In the genomic region with DNA sequence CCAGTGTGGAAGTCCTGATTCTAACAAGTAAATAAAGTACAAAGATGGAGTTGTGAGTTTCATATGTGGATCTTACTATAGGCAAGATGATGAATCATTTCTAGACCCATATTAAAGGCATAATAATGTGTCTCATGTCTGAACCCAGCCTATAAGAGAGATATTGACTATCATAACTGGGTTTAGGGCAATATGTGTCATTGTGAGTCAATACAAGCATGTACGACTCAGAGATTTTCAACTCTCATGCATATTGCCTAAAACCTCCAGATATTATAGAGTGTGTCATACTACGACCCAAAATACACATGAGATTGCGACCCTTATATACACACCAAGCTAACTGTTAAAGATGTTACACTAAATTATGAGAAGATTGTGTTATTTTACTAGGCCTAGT, we compare ENCODE assay signal across 15 cellular contexts.
DNase-seq lines count a peak whose midpoint lies in the region; ATAC-seq and TF ChIP-seq lines count a peak whose summit lies in the region.
"Had no signal": no experiment of that assay in that cellular context is flagged by ENCODE, and none has a peak within 500 bp of the region (broad histone marks: within the 10 kb centered on the region; RNA-seq: fewer than 3 reads in every experiment).

No MANE protein-coding gene starts in this region.

- 62 to 81% methylated on average over 3 of the region's 3 CpGs for WGBS in thyroid gland, 2 donors

- peak; percentile 51 for ATAC-seq in activated CD4-positive, alpha-beta T cell treated with anti-CD3 and anti-CD28 coated beads for 36 hours
- peak; percentile 25 for ATAC-seq in activated naive CD8-positive, alpha-beta T cell treated with anti-CD3 and anti-CD28 coated beads, Interleukin-2, amount 50 U/mL, for 24 hours
- peak; percentile 31 for ATAC-seq in stimulated activated naive CD8-positive, alpha-beta T cell treated with anti-CD3 and anti-CD28 coated beads, Interleukin-15, Interleukin-2, amounts not matched to agents 100 U/mL and 50 U/mL, for 24 hours

- CTCF ChIA-PET in activated CD4-positive, alpha-beta T cell treated with anti-CD3 and anti-CD28 coated beads for 36 hours (lab: Charles Lee): no interaction called here

- H3K4me3 ChIP-seq in thyroid gland (replicated peaks in 1 of 3): no peak overlapping the region
- H3K4me3 ChIP-seq: HAP-1 had no signal

- no peaks in the 10 kb centered on the region for H3K36me3 Mint-ChIP-seq in activated CD4-positive, alpha-beta T cell treated with anti-CD3 and anti-CD28 coated beads for 36 hours (ENCODE audit: low read depth)
- no peaks in the 10 kb centered on the region for H3K36me3 Mint-ChIP-seq in activated naive CD8-positive, alpha-beta T cell treated with anti-CD3 and anti-CD28 coated beads, Interleukin-2, amount 50 U/mL, for 24 hours (ENCODE audit: low read depth)
- H3K36me3 Mint-ChIP-seq: CD4-positive, alpha-beta memory T cell had no signal

- no peaks in the 10 kb centered on the region for H3K4me1 ChIP-seq in thyroid gland
- H3K4me1 ChIP-seq: HAP-1 had no signal

- H3K4me3 Mint-ChIP-seq in activated CD4-positive, alpha-beta T cell treated with anti-CD3 and anti-CD28 coated beads for 36 hours: no peak overlapping the region
- no peak overlapping the region for H3K4me3 Mint-ChIP-seq in activated naive CD8-positive, alpha-beta T cell treated with anti-CD3 and anti-CD28 coated beads, Interleukin-2, amount 50 U/mL, for 24 hours
- H3K4me3 Mint-ChIP-seq: CD4-positive, alpha-beta memory T cell; HFFc6 had no signal

- no peaks in the 10 kb centered on the region for H3K27me3 Mint-ChIP-seq in activated CD4-positive, alpha-beta T cell treated with anti-CD3 and anti-CD28 coated beads for 36 hours
- no peaks in the 10 kb centered on the region for H3K27me3 Mint-ChIP-seq in activated naive CD8-positive, alpha-beta T cell treated with anti-CD3 and anti-CD28 coated beads, Interleukin-2, amount 50 U/mL, for 24 hours
- H3K27me3 Mint-ChIP-seq: CD4-positive, alpha-beta memory T cell had no signal

- TF ChIP-seq CTCF in thyroid gland (IDR thresholded peaks at IDR 0.05): no peak

- DNase-seq in activated CD4-positive, alpha-beta T cell treated with anti-CD3 and anti-CD28 coated beads for 36 hours: no peak
- no peak for DNase-seq in activated CD4-positive, alpha-beta T cell treated with anti-CD3 and anti-CD28 coated beads, Interleukin-2, amount 50 U/mL, for 1 hour
- DNase-seq in HT1080 (ENCODE audit: low read depth) (peak; percentile 17), thyroid gland (no peak), 8988T (no peak)
- no peak for DNase-seq in activated naive CD8-positive, alpha-beta T cell treated with anti-CD3 and anti-CD28 coated beads, Interleukin-2, amount 50 U/mL, for 24 hours
- DNase-seq in stimulated activated naive CD8-positive, alpha-beta T cell treated with anti-CD3 and anti-CD28 coated beads, Interleukin-15, Interleukin-2, amounts not matched to agents 100 U/mL and 50 U/mL, for 24 hours: no peak
- DNase-seq: C1 segment of cervical spinal cord; Calu3; CD4-positive, alpha-beta memory T cell; COR-L47; DND-41; GOT3; HFFc6 had no signal

- H3K27me3 ChIP-seq in thyroid gland: no peaks in the 10 kb centered on the region

- H3K9me3 Mint-ChIP-seq in activated CD4-positive, alpha-beta T cell treated with anti-CD3 and anti-CD28 coated beads for 36 hours (ENCODE audit: low read depth): no peaks in the 10 kb centered on the region
- no peaks in the 10 kb centered on the region for H3K9me3 Mint-ChIP-seq in activated naive CD8-positive, alpha-beta T cell treated with anti-CD3 and anti-CD28 coated beads, Interleukin-2, amount 50 U/mL, for 24 hours
- H3K9me3 Mint-ChIP-seq: CD4-positive, alpha-beta memory T cell had no signal

- no peaks in the 10 kb centered on the region for H3K36me3 ChIP-seq in thyroid gland
- H3K36me3 ChIP-seq: HAP-1 had no signal

- H3K27ac ChIP-seq in thyroid gland: no peak overlapping the region

- no peak for TF ChIP-seq POLR2A in thyroid gland (IDR thresholded peaks at IDR 0.05)

- POLR2A ChIA-PET in activated CD4-positive, alpha-beta T cell treated with anti-CD3 and anti-CD28 coated beads for 36 hours (lab: Charles Lee): no interaction called here

- intact Hi-C loops in activated CD4-positive, alpha-beta T cell treated with anti-CD3 and anti-CD28 coated beads for 36 hours (cut with DNase I, micrococcal nuclease): no loop called here
- intact Hi-C loops in thyroid gland (cut with DNase I): no loop called here

- no peaks in the 10 kb centered on the region for H3K9me3 ChIP-seq in thyroid gland
- H3K9me3 ChIP-seq: HAP-1 had no signal

- no peak overlapping the region for H3K27ac Mint-ChIP-seq in activated CD4-positive, alpha-beta T cell treated with anti-CD3 and anti-CD28 coated beads for 36 hours
- no peak overlapping the region for H3K27ac Mint-ChIP-seq in activated naive CD8-positive, alpha-beta T cell treated with anti-CD3 and anti-CD28 coated beads, Interleukin-2, amount 50 U/mL, for 24 hours
- H3K27ac Mint-ChIP-seq: CD4-positive, alpha-beta memory T cell; HFFc6 had no signal

- peaks cover 9% of the 10 kb centered on the region for H3K4me1 Mint-ChIP-seq in activated CD4-positive, alpha-beta T cell treated with anti-CD3 and anti-CD28 coated beads for 36 hours
- peaks cover 26% of the 10 kb centered on the region for H3K4me1 Mint-ChIP-seq in activated naive CD8-positive, alpha-beta T cell treated with anti-CD3 and anti-CD28 coated beads, Interleukin-2, amount 50 U/mL, for 24 hours
- H3K4me1 Mint-ChIP-seq: CD4-positive, alpha-beta memory T cell had no signal
